ENCODE assay signal across 1 cellular context in genomic region chr16:86378831-86379504, GRCh38.
TF ChIP-seq lines count a peak whose summit lies in the region.

No MANE protein-coding gene starts in this region.

TF ChIP-seq in SK-N-SH treated with all-trans-retinoic acid at 6 μM for 48 hours, 23 proteins besides CTCF, POLR2A, EP300 and RAD21 (continued from another document):
- TF ChIP-seq CSRNP3 (CRISPR knock-in tag; IDR thresholded peaks at IDR 0.05) = no peak
